8 cellular contexts compared by ENCODE assay signal in the genomic region with DNA sequence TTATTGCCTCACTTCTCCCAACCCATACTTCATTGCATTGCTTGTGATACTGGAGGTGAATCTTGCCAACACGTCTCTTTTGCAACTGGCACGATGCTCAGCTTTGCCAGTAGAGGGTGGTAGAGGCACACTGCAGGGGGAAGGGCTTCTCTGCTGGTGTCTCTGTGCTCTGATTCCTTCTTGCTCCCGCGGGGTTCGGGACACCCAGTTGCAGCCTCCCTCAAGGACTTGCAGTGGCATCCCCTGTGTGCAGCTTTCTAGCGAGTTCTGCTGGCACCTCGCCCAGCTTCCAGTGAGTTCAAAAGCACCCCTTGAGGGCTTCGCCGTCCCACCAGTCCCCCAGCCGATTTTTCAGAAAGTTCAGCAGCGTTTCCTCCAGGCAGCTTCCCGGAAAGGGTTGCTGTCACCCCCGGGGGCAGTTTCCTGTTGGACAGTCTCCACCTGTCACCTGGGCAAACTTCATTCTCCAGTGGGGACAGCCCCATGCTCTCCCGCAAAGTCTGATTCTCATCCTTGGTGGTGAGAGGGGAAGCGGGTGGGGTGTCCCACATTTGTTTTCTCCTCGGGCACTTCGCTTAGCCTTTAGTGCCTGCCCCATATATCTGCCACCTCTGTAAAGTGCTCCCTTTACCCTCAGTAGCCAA. TPM values are rescaled to one million over a fixed set of nuclear protein-coding genes. Genes with fewer than 3 reads are reported as not detected.
A peak's percentile ranks its signal among the peaks of the same experiment; 100 is the strongest.
DNase-seq lines count a peak whose midpoint lies in the region; ATAC-seq and TF ChIP-seq lines count a peak whose summit lies in the region.

No MANE protein-coding gene starts in this region.

- ATAC-seq in HG02610 (IDR thresholded peaks at IDR 0.05; ENCODE audit: unreplicated experiment) (peak; percentile 84), GM21423 (IDR thresholded peaks at IDR 0.05; ENCODE audit: unreplicated experiment) (no peak)

- peak; percentile 99 for TF ChIP-seq CTCF in GM12864 (IDR thresholded peaks at IDR 0.05; ENCODE audit: low read depth, low read length, missing control alignments)

- peaks cover 3 to 5% (median 3%) of the 10 kb centered on the region in 3 donors for H3K4me1 ChIP-seq in skeletal muscle tissue (ENCODE audit: control insufficient read depth in 3 of 3, insufficient read depth in 3 of 3, low read length in 3 of 3)

- DNase-seq in GM12864 (ENCODE audit: low read depth) (peak; percentile 21), NCI-H1105 treated with DMSO at 0.1 percent for 48 hours (lab: John Stamatoyannopoulos, UW) (peak; percentile 71), T-helper 1 cell (peak; percentile 22 to 57 (median 37)), amygdala (lab: John Stamatoyannopoulos, UW) (peak in 38 of 56 donors; percentile 4 to 56 (median 26)), hypothalamus (lab: John Stamatoyannopoulos, UW) (peak in 41 of 51 donors; percentile 2 to 66 (median 25))

- H3K4me3 ChIP-seq in GM12864 (ENCODE audit: low read depth, low read length) = peak overlapping the region; percentile 16
- peak overlapping the region in 2 of 3 donors; percentile 41 to 52 for H3K4me3 ChIP-seq in skeletal muscle tissue (ENCODE audit: low read length in 3 of 3)

- H3K36me3 ChIP-seq in skeletal muscle tissue (ENCODE audit: control insufficient read depth in 3 of 3, insufficient read depth in 3 of 3, low read length in 3 of 3) = no peaks in the 10 kb centered on the region

- peaks cover 13 to 19% (median 16%) of the 10 kb centered on the region in 3 donors for H3K27me3 ChIP-seq in skeletal muscle tissue (ENCODE audit: control insufficient read depth in 3 of 3, insufficient read depth in 3 of 3, low read length in 3 of 3)

- no peaks in the 10 kb centered on the region for H3K9me3 ChIP-seq in skeletal muscle tissue (ENCODE audit: control insufficient read depth in 3 of 3, low read length in 3 of 3)

- H3K9ac ChIP-seq in skeletal muscle tissue (ENCODE audit: low read depth in 1 of 3, low read length in 3 of 3) = no peak overlapping the region

- no peak overlapping the region for H3K27ac ChIP-seq in skeletal muscle tissue (ENCODE audit: low read depth, low read length)

RNA-seq across cellular contexts. Expression of a gene that starts 35.4 kb away (rescaled TPM):
- 4.2 TPM for total RNA-seq in skeletal muscle tissue

RNA-seq across cellular contexts. Expression of a gene that starts 59.2 kb away (rescaled TPM):
- 0.52 TPM for total RNA-seq in skeletal muscle tissue

Comparison
In these comparisons a context has a peak if more than half of its experiments do, and no peak if none do; other contexts are left out.
1. DNase-seq: peak in every context shown above with its lines; median percentile 71 in NCI-H1105 treated with DMSO at 0.1 percent for 48 hours; 37 in T-helper 1 cell; 26 in amygdala; 25 in hypothalamus; 21 in GM12864.